ENCODE assay signal across 22 cellular contexts in the genomic region with DNA sequence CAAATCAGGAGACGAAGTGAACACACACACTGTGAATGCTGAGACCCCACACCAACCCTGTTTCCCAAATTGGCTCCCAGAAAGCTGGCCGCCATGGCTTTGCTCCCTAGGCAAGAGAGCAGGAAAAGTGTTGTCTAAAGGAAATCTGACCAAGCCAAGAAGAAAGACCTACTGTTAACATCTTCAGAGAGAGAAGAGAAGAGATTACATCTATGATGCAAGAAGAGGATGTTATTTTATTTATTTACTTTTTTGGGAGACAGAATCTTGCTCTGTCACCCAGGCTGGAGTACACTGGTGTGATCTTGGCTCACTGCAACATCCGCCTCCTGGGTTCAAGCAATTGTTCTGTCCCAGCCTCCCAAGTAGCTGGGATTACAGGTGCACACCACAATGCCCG. TPM values are rescaled to one million over a fixed set of nuclear protein-coding genes. Genes with fewer than 3 reads are reported as not detected.
DNase-seq lines count a peak whose midpoint lies in the region; ATAC-seq lines count a peak whose summit lies in the region.
"Had no signal": no experiment of that assay in that cellular context is flagged by ENCODE, and none has a peak within 500 bp of the region (broad histone marks: within the 10 kb centered on the region; RNA-seq: fewer than 3 reads in every experiment).

No MANE protein-coding gene starts in this region.

- no peak overlapping the region for H3K27ac ChIP-seq in substantia nigra (ENCODE audit: low read depth, low read length, poor library complexity, severe bottlenecking)
- H3K27ac ChIP-seq: 22Rv1, BLaER1 had no signal

- peaks cover 7% of the 10 kb centered on the region for H3K4me1 Mint-ChIP-seq in T-helper 2 cell treated with Interferon-gamma antibody and Interleukin-4, amounts not matched to agents 5 μg/mL and 100 μg/mL, for 36 hours (ENCODE audit: low read depth)
- peaks cover 2% of the 10 kb centered on the region for H3K4me1 Mint-ChIP-seq in activated T-helper 17 cell treated with anti-CD3 and anti-CD28 coated beads, Interleukin-2, amount 50 U/mL, for 72 hours
- H3K4me1 Mint-ChIP-seq in memory B cell = peaks cover 7% of the 10 kb centered on the region
- peaks cover 6 to 21% of the 10 kb centered on the region in 2 donors for H3K4me1 Mint-ChIP-seq in stimulated activated naive B cell treated with anti-CD40 and anti-IgM and Interleukin-4, amounts not matched to agents 10 μg/mL and 1 μg/mL and 100 μg/mL, for 72 hours

- peak overlapping the region; percentile 68 for H3K27ac Mint-ChIP-seq in T-helper 2 cell treated with Interferon-gamma antibody and Interleukin-4, amounts not matched to agents 5 μg/mL and 100 μg/mL, for 36 hours
- peak overlapping the region; percentile 63 for H3K27ac Mint-ChIP-seq in activated T-helper 17 cell treated with anti-CD3 and anti-CD28 coated beads, Interleukin-2, amount 50 U/mL, for 72 hours
- peak overlapping the region; percentile 17 for H3K27ac Mint-ChIP-seq in memory B cell
- H3K27ac Mint-ChIP-seq in stimulated activated naive B cell treated with anti-CD40 and anti-IgM and Interleukin-4, amounts not matched to agents 10 μg/mL and 1 μg/mL and 100 μg/mL, for 72 hours = peak overlapping the region; percentile 81
- H3K27ac Mint-ChIP-seq: CD8-positive, alpha-beta memory T cell; HFFc6 had no signal

- no peaks in the 10 kb centered on the region for H3K9me3 Mint-ChIP-seq in T-helper 2 cell treated with Interferon-gamma antibody and Interleukin-4, amounts not matched to agents 5 μg/mL and 100 μg/mL, for 36 hours
- no peaks in the 10 kb centered on the region for H3K9me3 Mint-ChIP-seq in activated T-helper 17 cell treated with anti-CD3 and anti-CD28 coated beads, Interleukin-2, amount 50 U/mL, for 72 hours
- no peaks in the 10 kb centered on the region for H3K9me3 Mint-ChIP-seq in memory B cell
- H3K9me3 Mint-ChIP-seq in stimulated activated naive B cell treated with anti-CD40 and anti-IgM and Interleukin-4, amounts not matched to agents 10 μg/mL and 1 μg/mL and 100 μg/mL, for 72 hours = no peaks in the 10 kb centered on the region
- H3K9me3 Mint-ChIP-seq: CD8-positive, alpha-beta memory T cell; HFFc6; IgD-negative memory B cell had no signal

- no peak overlapping the region for H3K4me3 Mint-ChIP-seq in T-helper 2 cell treated with Interferon-gamma antibody and Interleukin-4, amounts not matched to agents 5 μg/mL and 100 μg/mL, for 36 hours
- no peak overlapping the region for H3K4me3 Mint-ChIP-seq in activated T-helper 17 cell treated with anti-CD3 and anti-CD28 coated beads, Interleukin-2, amount 50 U/mL, for 72 hours
- H3K4me3 Mint-ChIP-seq in memory B cell = no peak overlapping the region
- H3K4me3 Mint-ChIP-seq in stimulated activated naive B cell treated with anti-CD40 and anti-IgM and Interleukin-4, amounts not matched to agents 10 μg/mL and 1 μg/mL and 100 μg/mL, for 72 hours = no peak overlapping the region
- H3K4me3 Mint-ChIP-seq: HFFc6 had no signal

- ATAC-seq in activated T-helper 17 cell treated with anti-CD3 and anti-CD28 coated beads, Interleukin-2, amount 50 U/mL, for 72 hours (replicated peaks) = no peak
- ATAC-seq in memory B cell (ENCODE audit: low read depth) = no peak
- ATAC-seq in stimulated activated naive B cell treated with anti-CD40 and anti-IgM and Interleukin-4, amounts not matched to agents 10 μg/mL and 1 μg/mL and 100 μg/mL, for 72 hours (replicated peaks) = no peak
- ATAC-seq: HCT116, HepG2 had no signal

- no peaks in the 10 kb centered on the region for H3K27me3 Mint-ChIP-seq in T-helper 2 cell treated with Interferon-gamma antibody and Interleukin-4, amounts not matched to agents 5 μg/mL and 100 μg/mL, for 36 hours (ENCODE audit: low read depth)
- H3K27me3 Mint-ChIP-seq in activated T-helper 17 cell treated with anti-CD3 and anti-CD28 coated beads, Interleukin-2, amount 50 U/mL, for 72 hours = no peaks in the 10 kb centered on the region
- H3K27me3 Mint-ChIP-seq in memory B cell = no peaks in the 10 kb centered on the region
- H3K27me3 Mint-ChIP-seq in stimulated activated naive B cell treated with anti-CD40 and anti-IgM and Interleukin-4, amounts not matched to agents 10 μg/mL and 1 μg/mL and 100 μg/mL, for 72 hours = no peaks in the 10 kb centered on the region
- H3K27me3 Mint-ChIP-seq: CD8-positive, alpha-beta memory T cell; IgD-negative memory B cell had no signal

- H3K36me3 Mint-ChIP-seq in T-helper 2 cell treated with Interferon-gamma antibody and Interleukin-4, amounts not matched to agents 5 μg/mL and 100 μg/mL, for 36 hours (ENCODE audit: low read depth) = no peaks in the 10 kb centered on the region
- no peaks in the 10 kb centered on the region for H3K36me3 Mint-ChIP-seq in activated T-helper 17 cell treated with anti-CD3 and anti-CD28 coated beads, Interleukin-2, amount 50 U/mL, for 72 hours (ENCODE audit: low read depth)
- no peaks in the 10 kb centered on the region for H3K36me3 Mint-ChIP-seq in memory B cell
- H3K36me3 Mint-ChIP-seq in stimulated activated naive B cell treated with anti-CD40 and anti-IgM and Interleukin-4, amounts not matched to agents 10 μg/mL and 1 μg/mL and 100 μg/mL, for 72 hours = peaks cover 3 to 7% of the 10 kb centered on the region in 2 donors
- H3K36me3 Mint-ChIP-seq: CD8-positive, alpha-beta memory T cell; IgD-negative memory B cell had no signal

- no peak for DNase-seq in T-helper 2 cell treated with Interferon-gamma antibody and Interleukin-4, amounts not matched to agents 5 μg/mL and 100 μg/mL, for 36 hours (ENCODE audit: low spot score)
- no peak for DNase-seq in T-helper 2 cell
- DNase-seq in memory B cell (ENCODE audit: low spot score in 2 of 2) = no peak
- DNase-seq in stimulated activated naive B cell treated with anti-CD40 and anti-IgM and Interleukin-4, amounts not matched to agents 10 μg/mL and 1 μg/mL and 100 μg/mL, for 72 hours = no peak
- no peak for DNase-seq in cortex of kidney (lab: John Stamatoyannopoulos, UW)
- no peak for DNase-seq in substantia nigra (lab: John Stamatoyannopoulos, UW)
- no peak for DNase-seq in NCI-H2196 (lab: John Stamatoyannopoulos, UW; ENCODE audit: unreplicated experiment)
- DNase-seq: CD8-positive, alpha-beta memory T cell; COR-L47; DMS 273 treated with DMSO at 0.1 percent for 48 hours; DMS53; DND-41; EL; GOT3; H7; HFFc6 had no signal

RNA-seq across cellular contexts. Expression of a gene that starts 21.7 kb away (rescaled TPM):
- 100 to 1,000 TPM; 551 to 805 TPM for total RNA-seq in activated T-helper 17 cell treated with anti-CD3 and anti-CD28 coated beads, Interleukin-2, amount 50 U/mL, for 72 hours

RNA-seq across cellular contexts. Expression of a gene that starts 35.7 kb away (rescaled TPM):
- total RNA-seq in activated T-helper 17 cell treated with anti-CD3 and anti-CD28 coated beads, Interleukin-2, amount 50 U/mL, for 72 hours = 100 to 1,000 TPM; 154 to 211 TPM

Comparison
In these comparisons a context has a peak if more than half of its experiments do, and no peak if none do; other contexts are left out.
1. H3K27ac Mint-ChIP-seq: peak in every context shown above with its lines; median percentile 81 in stimulated activated naive B cell treated with anti-CD40 and anti-IgM and Interleukin-4, amounts not matched to agents 10 μg/mL and 1 μg/mL and 100 μg/mL, for 72 hours; 68 in T-helper 2 cell treated with Interferon-gamma antibody and Interleukin-4, amounts not matched to agents 5 μg/mL and 100 μg/mL, for 36 hours; 63 in activated T-helper 17 cell treated with anti-CD3 and anti-CD28 coated beads, Interleukin-2, amount 50 U/mL, for 72 hours; 17 in memory B cell.